In genomic region chr12:53727310-53728041, GRCh38 we compare ENCODE assay signal across 8 cellular contexts. TPM values are rescaled to one million over a fixed set of nuclear protein-coding genes. Genes with fewer than 3 reads are reported as not detected.
DNase-seq lines count a peak whose midpoint lies in the region; ATAC-seq and TF ChIP-seq lines count a peak whose summit lies in the region.

Gene CALCOCO1, minus strand, starts transcription at chr12:53727452. Its CDS starts 2,210 bp downstream, at chr12:53725242.

- TF ChIP-seq POLR2A in GM19099 (IDR thresholded peaks at IDR 0.05; ENCODE audit: extremely low read depth, insufficient read length, low read depth), result peak; percentile 66

- peak; percentile 99 for DNase-seq in AG20443 (ENCODE audit: low spot score)
- peak; percentile 98 for DNase-seq in NCI-H510A (lab: John Stamatoyannopoulos, UW)
- peak; percentile 94 for DNase-seq in activated CD4-positive, alpha-beta T cell treated with anti-CD3 and anti-CD28 coated beads for 1 hour
- DNase-seq in cerebellum (ENCODE audit: low spot score), result peak; percentile 100
- DNase-seq in islet precursor cell, result peak; percentile 100
- DNase-seq in stimulated activated CD4-positive, alpha-beta T cell treated with anti-CD3 and anti-CD28 coated beads, Interleukin-12 subunit alpha, Interleukin-12 subunit beta, amount 100 ng/mL, for 48 hours (ENCODE audit: low read depth in 2 of 3, low spot score in 1 of 3), result peak; percentile 91 to 95 (median 95)

- peak; percentile 99 for ATAC-seq in HG03432 (IDR thresholded peaks at IDR 0.05; ENCODE audit: unreplicated experiment)

RNA-seq across cellular contexts. Expression of gene CALCOCO1, which starts in this region (rescaled TPM):
- total RNA-seq in cerebellum, result 63.3 TPM

Comparison
In these comparisons a context has a peak if more than half of its experiments do, and no peak if none do; other contexts are left out.
1. Peak in every context shown above with its lines: DNase-seq and ATAC-seq.